In the genomic region with DNA sequence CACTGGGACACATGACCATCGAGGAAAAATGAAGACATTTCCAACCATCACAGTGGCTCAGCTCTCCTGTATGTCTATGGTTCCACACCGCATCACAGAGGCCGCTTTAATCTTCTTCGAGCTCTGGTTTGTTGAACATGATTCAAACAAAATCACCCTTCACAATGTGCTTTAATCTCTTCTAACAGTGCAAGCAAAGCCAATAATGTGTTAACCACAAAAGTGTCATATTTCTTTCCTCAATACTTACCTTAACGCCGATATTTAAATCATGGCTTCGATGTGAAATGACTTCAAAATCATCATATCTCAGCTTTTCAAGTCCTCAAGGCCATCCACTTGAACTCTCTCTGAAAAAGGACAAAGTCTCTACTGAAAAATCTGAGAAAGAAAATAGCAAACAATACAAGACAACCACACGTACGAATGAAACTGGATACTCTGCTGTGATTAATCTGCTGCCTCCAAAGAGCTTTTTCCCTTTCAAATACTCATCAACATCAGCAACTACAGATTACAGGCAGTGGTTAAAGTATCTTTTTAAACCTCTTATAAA, we compare ENCODE assay signal across 13 cellular contexts.
DNase-seq lines count a peak whose midpoint lies in the region; ATAC-seq and TF ChIP-seq lines count a peak whose summit lies in the region.
"Had no signal": no experiment of that assay in that cellular context is flagged by ENCODE, and none has a peak within 500 bp of the region (broad histone marks: within the 10 kb centered on the region; RNA-seq: fewer than 3 reads in every experiment).

No MANE protein-coding gene starts in this region.

- no peak for TF ChIP-seq POLR2A in erythroblast (IDR thresholded peaks at IDR 0.05; ENCODE audit: low read length)

- no peak for ATAC-seq in GM18511 (IDR thresholded peaks at IDR 0.05; ENCODE audit: unreplicated experiment)
- ATAC-seq in HG02763 (IDR thresholded peaks at IDR 0.05; ENCODE audit: unreplicated experiment), result no peak
- ATAC-seq: activated CD8-positive, alpha-beta memory T cell treated with anti-CD3 and anti-CD28 coated beads, Interleukin-2, amount 10 ng/mL, durations not matched to agents 7 days and 5 days; left cardiac atrium had no signal

- H3K4me3 ChIP-seq in astrocyte of the spinal cord (ENCODE audit: low read depth, low read length), result no peak overlapping the region
- H3K4me3 ChIP-seq in neutrophil (ENCODE audit: low read depth in 1 of 2, low read length in 1 of 2), result no peak overlapping the region
- H3K4me3 ChIP-seq: cardiac muscle cell had no signal

- H3K27ac ChIP-seq in neutrophil, result peak overlapping the region; percentile 89
- H3K27ac ChIP-seq: cardiac muscle cell had no signal

- H3K36me3 ChIP-seq in neutrophil, result peaks cover 26% of the 10 kb centered on the region

- TF ChIP-seq CTCF in astrocyte of the spinal cord (IDR thresholded peaks at IDR 0.05; ENCODE audit: low read depth, low read length), result no peak
- TF ChIP-seq CTCF in neutrophil (IDR thresholded peaks at IDR 0.05), result no peak

- H3K4me1 ChIP-seq in neutrophil (ENCODE audit: control insufficient read depth in 1 of 2, insufficient read depth in 1 of 2, low read depth in 1 of 2, low read length in 1 of 2), result peaks cover 43 to 45% of the 10 kb centered on the region in 2 experiments

- H3K9me3 ChIP-seq in neutrophil, result no peaks in the 10 kb centered on the region

- DNase-seq in DMS79 treated with DMSO at 0.1 percent for 48 hours (lab: John Stamatoyannopoulos, UW) (peak; percentile 0), DMS79 (lab: John Stamatoyannopoulos, UW) (no peak), NCI-H187 treated with DMSO at 0.1 percent for 48 hours (lab: John Stamatoyannopoulos, UW) (peak; percentile 21), astrocyte of the spinal cord (ENCODE audit: low read depth, low spot score) (peak; percentile 29), erythroblast (lab: John Stamatoyannopoulos, UW) (no peak)
- DNase-seq: 8988T; activated CD8-positive, alpha-beta memory T cell treated with anti-CD3 and anti-CD28 coated beads, Interleukin-2, amount 10 ng/mL, durations not matched to agents 7 days and 5 days; GF-D8; left cardiac atrium had no signal

- H3K27me3 ChIP-seq in neutrophil, result no peaks in the 10 kb centered on the region
- H3K27me3 ChIP-seq: cardiac muscle cell had no signal

- in situ Hi-C loops in astrocyte of the spinal cord (cut with HindIII; ENCODE audit: low sequenced_read_pairs), result no loop called here

Comparison
In these comparisons a context has a peak if more than half of its experiments do, and no peak if none do; other contexts are left out.
1. DNase-seq: peak in DMS79 treated with DMSO at 0.1 percent for 48 hours (single experiment), NCI-H187 treated with DMSO at 0.1 percent for 48 hours (single experiment) and astrocyte of the spinal cord (single experiment); none in DMS79 (single experiment) and erythroblast (0 of 2).